In the genomic region with DNA sequence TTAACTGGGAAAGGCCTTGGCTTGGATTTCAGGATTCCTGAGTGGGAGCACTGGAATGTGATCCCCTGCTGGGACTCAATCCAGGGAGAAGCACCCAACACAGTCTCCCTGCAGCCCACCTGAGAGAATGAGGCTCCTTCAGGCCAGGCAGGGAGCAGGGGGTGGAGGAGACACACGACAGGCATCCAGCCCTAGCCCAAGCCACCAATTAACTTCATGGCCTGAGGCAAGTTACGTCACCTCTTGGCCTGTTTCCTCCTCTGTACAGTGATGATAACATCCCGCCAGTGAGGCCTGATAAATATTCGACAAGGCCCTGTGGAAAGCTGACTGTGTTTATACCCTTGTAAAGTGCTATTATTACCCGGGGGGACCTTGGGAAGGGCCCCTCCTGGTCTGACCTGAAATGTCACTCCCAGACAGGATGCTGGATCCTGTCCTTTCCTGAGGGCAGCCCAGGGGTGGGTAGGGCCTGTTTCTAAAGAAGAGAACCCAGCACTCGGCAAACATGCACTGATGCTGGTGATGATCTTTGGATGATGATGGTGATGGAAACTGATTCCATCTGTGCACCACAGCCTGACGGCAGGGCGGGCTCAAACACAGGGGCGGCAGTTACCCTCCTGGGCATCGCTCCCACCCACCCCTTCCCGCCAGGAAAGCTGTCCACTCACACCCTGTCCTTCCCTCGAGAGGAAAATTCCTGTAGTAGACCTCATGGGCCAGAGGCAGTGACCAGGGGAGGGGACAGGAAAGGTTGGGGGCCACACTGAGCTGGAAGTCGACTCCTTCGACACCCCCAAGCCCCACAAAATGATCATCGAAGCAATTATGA, we compare ENCODE assay signal across 9 cellular contexts. TPM values are rescaled to one million over a fixed set of nuclear protein-coding genes. Genes with fewer than 3 reads are reported as not detected.
DNase-seq lines count a peak whose midpoint lies in the region; ATAC-seq and TF ChIP-seq lines count a peak whose summit lies in the region.
"Had no signal": no experiment of that assay in that cellular context is flagged by ENCODE, and none has a peak within 500 bp of the region (broad histone marks: within the 10 kb centered on the region; RNA-seq: fewer than 3 reads in every experiment).

No MANE protein-coding gene starts in this region.

- H3K4me1 Mint-ChIP-seq in activated naive CD4-positive, alpha-beta T cell treated with anti-CD3 and anti-CD28 coated beads for 36 hours (ENCODE audit: low read depth) = peaks cover 8% of the 10 kb centered on the region

- H3K4me3 ChIP-seq in brain microvascular endothelial cell (ENCODE audit: low read depth, low read length) = no peak overlapping the region
- H3K4me3 ChIP-seq in right lobe of liver = no peak overlapping the region

- no peaks in the 10 kb centered on the region for H3K27me3 ChIP-seq in brain microvascular endothelial cell (replicated peaks)
- no peaks in the 10 kb centered on the region for H3K27me3 ChIP-seq in right lobe of liver

- H3K27ac ChIP-seq in brain microvascular endothelial cell (no peak overlapping the region), right lobe of liver (no peak overlapping the region)

- CTCF ChIA-PET in activated naive CD4-positive, alpha-beta T cell treated with anti-CD3 and anti-CD28 coated beads for 36 hours (lab: Charles Lee) = interaction anchor here (0.9 kb wide), 1 partner anchor 10 kb away, joined by 3 read pairs; no protein-coding TSS in a partner anchor

- no peaks in the 10 kb centered on the region for H3K27me3 Mint-ChIP-seq in activated naive CD4-positive, alpha-beta T cell treated with anti-CD3 and anti-CD28 coated beads for 36 hours (ENCODE audit: low read depth)
- H3K27me3 Mint-ChIP-seq: activated naive CD8-positive, alpha-beta T cell had no signal

- no peaks in the 10 kb centered on the region for H3K4me1 ChIP-seq in right lobe of liver

- in situ Hi-C loops in brain microvascular endothelial cell (cut with HindIII; ENCODE audit: low pct_ligation_motif_present, low sequenced_read_pairs) = no loop called here

- H3K4me3 Mint-ChIP-seq in activated naive CD4-positive, alpha-beta T cell treated with anti-CD3 and anti-CD28 coated beads for 36 hours = no peak overlapping the region
- H3K4me3 Mint-ChIP-seq: activated naive CD8-positive, alpha-beta T cell had no signal

- peaks cover 5% of the 10 kb centered on the region for H3K36me3 ChIP-seq in brain microvascular endothelial cell (replicated peaks)
- H3K36me3 ChIP-seq in right lobe of liver = peaks cover 0 to 18% (median 5%) of the 10 kb centered on the region in 4 donors

- intact Hi-C loops in right lobe of liver (cut with DNase I) = no loop called here
- intact Hi-C loops in activated naive CD4-positive, alpha-beta T cell treated with anti-CD3 and anti-CD28 coated beads for 36 hours (cut with micrococcal nuclease) = no loop called here

- no peaks in the 10 kb centered on the region for H3K9me3 ChIP-seq in right lobe of liver

- TF ChIP-seq POLR2A in right lobe of liver (IDR thresholded peaks at IDR 0.05) = no peak

- no peak overlapping the region for H3K27ac Mint-ChIP-seq in activated naive CD4-positive, alpha-beta T cell treated with anti-CD3 and anti-CD28 coated beads for 36 hours
- H3K27ac Mint-ChIP-seq: activated naive CD8-positive, alpha-beta T cell had no signal

- WGBS in right lobe of liver (ENCODE audit: insufficient coverage, low coverage, low lambda C conversion rate, missing lambda C conversion rate) = 34% methylated on average over 9 of the region's 15 CpGs

- TF ChIP-seq EP300 in Ishikawa (IDR thresholded peaks at IDR 0.05; ENCODE audit: borderline replicate concordance) = no peak

- no peak for TF ChIP-seq RAD21 in Ishikawa (IDR thresholded peaks at IDR 0.05; ENCODE audit: low read depth)

- H3K36me3 Mint-ChIP-seq in activated naive CD4-positive, alpha-beta T cell treated with anti-CD3 and anti-CD28 coated beads for 36 hours (ENCODE audit: low read depth) = peaks cover 2% of the 10 kb centered on the region

- peak; percentile 73 for DNase-seq in AG09319 (ENCODE audit: extremely low read depth, low read depth)
- DNase-seq in brain microvascular endothelial cell = peak; percentile 59
- DNase-seq in right lobe of liver = peak in 1 of 3 donors; percentile 31
- DNase-seq in stimulated activated naive CD4-positive, alpha-beta T cell treated with Interleukin-2 at 50 U/mL for 16 hours (lab: John Stamatoyannopoulos, UW) = no peak
- DNase-seq in activated naive CD4-positive, alpha-beta T cell treated with anti-CD3 and anti-CD28 coated beads for 36 hours = no peak

- no peak for TF ChIP-seq CTCF in AG09319 (IDR thresholded peaks at IDR 0.05; ENCODE audit: low read depth, low read length)
- TF ChIP-seq CTCF in brain microvascular endothelial cell (IDR thresholded peaks at IDR 0.05; ENCODE audit: low read depth, low read length, missing control alignments) = no peak
- no peak for TF ChIP-seq CTCF in right lobe of liver (IDR thresholded peaks at IDR 0.05)

- ATAC-seq in right lobe of liver = peak; percentile 58 to 92 (median 65)
- ATAC-seq in GM21360 (IDR thresholded peaks at IDR 0.05; ENCODE audit: unreplicated experiment) = no peak
- ATAC-seq in HG03175 (IDR thresholded peaks at IDR 0.05; ENCODE audit: unreplicated experiment) = no peak

- no peaks in the 10 kb centered on the region for H3K9me3 Mint-ChIP-seq in activated naive CD4-positive, alpha-beta T cell treated with anti-CD3 and anti-CD28 coated beads for 36 hours

TF ChIP-seq in Ishikawa, 13 proteins besides CTCF, POLR2A, EP300 and RAD21:
- TF ChIP-seq, protein P1, sequence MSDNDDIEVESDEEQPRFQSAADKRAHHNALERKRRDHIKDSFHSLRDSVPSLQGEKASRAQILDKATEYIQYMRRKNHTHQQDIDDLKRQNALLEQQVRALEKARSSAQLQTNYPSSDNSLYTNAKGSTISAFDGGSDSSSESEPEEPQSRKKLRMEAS (IDR thresholded peaks at IDR 0.05) = no peak
- peak; percentile 10; the same call in 1 of the 2 replicates for TF ChIP-seq NFIC (IDR thresholded peaks at IDR 0.05)

RNA-seq across cellular contexts. Expression of gene FRS3, which starts 12.4 kb away (rescaled TPM):
- total RNA-seq in right lobe of liver = 1 to 10 TPM in 5 of 6 experiments, under 1 TPM in 1; 0.68 to 3.0 (median 1.9) TPM
- 1 to 10 TPM; 4.0 to 4.2 TPM for total RNA-seq in activated naive CD4-positive, alpha-beta T cell treated with anti-CD3 and anti-CD28 coated beads for 36 hours

RNA-seq across cellular contexts. Expression of gene PRICKLE4, which starts 13.3 kb away (rescaled TPM):
- 1 to 10 TPM in 5 of 6 experiments, not detected in 1; 1.3 to 3.1 (median 2.7) TPM for total RNA-seq in right lobe of liver
- total RNA-seq in activated naive CD4-positive, alpha-beta T cell treated with anti-CD3 and anti-CD28 coated beads for 36 hours = under 1 TPM in 1 of 2 experiments, not detected in 1; 0.52 TPM

RNA-seq across cellular contexts. Expression of gene PGC, which starts 20.1 kb away (rescaled TPM):
- under 1 TPM in 1 of 6 experiments, not detected in 5; 0.31 TPM for total RNA-seq in right lobe of liver
- not detected for total RNA-seq in activated naive CD4-positive, alpha-beta T cell treated with anti-CD3 and anti-CD28 coated beads for 36 hours

RNA-seq across cellular contexts. Expression of gene TOMM6, which starts 20.2 kb away (rescaled TPM):
- total RNA-seq in right lobe of liver = 100 to 1,000 TPM in 1 of 6 experiments, 10 to 100 TPM in 5; 61.8 to 104 (median 75.6) TPM
- total RNA-seq in activated naive CD4-positive, alpha-beta T cell treated with anti-CD3 and anti-CD28 coated beads for 36 hours = 100 to 1,000 TPM; 285 to 299 TPM

RNA-seq across cellular contexts. Expression of gene TFEB, which starts 31.9 kb away (rescaled TPM):
- total RNA-seq in right lobe of liver = 1 to 10 TPM; 4.5 to 9.2 (median 6.6) TPM
- total RNA-seq in activated naive CD4-positive, alpha-beta T cell treated with anti-CD3 and anti-CD28 coated beads for 36 hours = 1 to 10 TPM; 5.7 to 7.9 TPM

Comparison
In these comparisons a context has a peak if more than half of its experiments do, and no peak if none do; other contexts are left out.
1. DNase-seq: peak in AG09319 (single experiment) and brain microvascular endothelial cell (single experiment); none in stimulated activated naive CD4-positive, alpha-beta T cell treated with Interleukin-2 at 50 U/mL for 16 hours (single experiment) and activated naive CD4-positive, alpha-beta T cell treated with anti-CD3 and anti-CD28 coated beads for 36 hours (single experiment).
2. ATAC-seq: peak in right lobe of liver (4 of 4); none in GM21360 (single experiment) and HG03175 (single experiment).